In the genomic region with DNA sequence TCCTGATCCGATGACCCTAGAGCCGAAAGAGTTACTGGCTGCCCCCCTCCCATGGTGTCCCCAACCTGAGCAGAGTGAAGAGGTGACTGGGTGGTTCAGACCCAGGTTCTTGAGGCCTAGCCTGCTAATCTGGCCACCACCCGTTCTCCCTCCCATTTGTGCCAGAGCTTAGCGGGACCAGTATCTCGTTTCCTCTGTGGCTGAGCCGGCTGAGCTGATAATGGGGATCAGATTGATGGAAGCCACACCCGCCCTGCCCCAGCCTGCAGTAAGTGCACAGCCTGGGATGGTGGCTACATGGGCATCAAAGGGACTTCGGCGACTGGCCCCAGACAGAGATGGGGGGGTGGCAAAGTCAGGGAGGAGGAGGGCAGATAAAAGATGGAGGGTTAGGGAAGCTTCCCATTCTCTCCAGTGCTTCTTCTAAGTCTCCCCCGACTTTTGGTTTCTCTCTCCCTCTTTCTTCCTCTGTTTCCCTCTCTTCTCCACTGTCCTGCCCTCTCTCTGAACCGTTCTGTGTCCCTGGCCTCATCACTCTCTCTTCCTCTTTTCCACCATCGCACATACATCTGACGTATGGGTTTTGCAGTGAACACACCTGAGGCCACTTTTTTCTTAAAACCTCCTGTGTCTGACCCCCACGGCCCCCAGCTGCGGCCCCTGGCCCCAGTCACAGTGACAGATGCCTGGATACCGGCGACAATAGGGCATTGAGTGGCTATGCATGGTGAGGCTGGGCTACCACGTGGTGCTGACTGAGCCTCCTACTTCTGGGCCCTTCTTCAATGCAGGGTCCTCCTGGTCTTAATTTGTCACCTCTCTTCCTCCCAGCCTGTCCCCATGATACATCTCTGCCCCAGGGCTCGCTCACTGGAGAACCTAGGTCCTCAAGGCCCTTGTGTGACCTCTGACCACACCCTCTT, we compare ENCODE assay signal across 2 cellular contexts.
TF ChIP-seq lines count a peak whose summit lies in the region.

No MANE protein-coding gene starts in this region.

TF ChIP-seq in GM23338, 12 proteins besides CTCF, POLR2A, EP300 and RAD21 (continues in another document):
- TF ChIP-seq EZH2 (IDR thresholded peaks at IDR 0.05; ENCODE audit: low read depth, unreplicated experiment): no peak
- TF ChIP-seq ZNF114 (CRISPR knock-in tag; IDR thresholded peaks at IDR 0.05): no peak
- no peak for TF ChIP-seq JUNB (IDR thresholded peaks at IDR 0.05; ENCODE audit: unreplicated experiment)
- TF ChIP-seq NANOG (IDR thresholded peaks at IDR 0.05; ENCODE audit: borderline replicate concordance): no peak
- no peak for TF ChIP-seq POLR2AphosphoS5 (IDR thresholded peaks at IDR 0.05; ENCODE audit: low read depth)
- TF ChIP-seq ZNF331 (CRISPR knock-in tag; IDR thresholded peaks at IDR 0.05; ENCODE audit: low read depth): no peak
- TF ChIP-seq EZH2phosphoT487 (IDR thresholded peaks at IDR 0.05; ENCODE audit: unreplicated experiment): no peak
- TF ChIP-seq, protein P1, sequence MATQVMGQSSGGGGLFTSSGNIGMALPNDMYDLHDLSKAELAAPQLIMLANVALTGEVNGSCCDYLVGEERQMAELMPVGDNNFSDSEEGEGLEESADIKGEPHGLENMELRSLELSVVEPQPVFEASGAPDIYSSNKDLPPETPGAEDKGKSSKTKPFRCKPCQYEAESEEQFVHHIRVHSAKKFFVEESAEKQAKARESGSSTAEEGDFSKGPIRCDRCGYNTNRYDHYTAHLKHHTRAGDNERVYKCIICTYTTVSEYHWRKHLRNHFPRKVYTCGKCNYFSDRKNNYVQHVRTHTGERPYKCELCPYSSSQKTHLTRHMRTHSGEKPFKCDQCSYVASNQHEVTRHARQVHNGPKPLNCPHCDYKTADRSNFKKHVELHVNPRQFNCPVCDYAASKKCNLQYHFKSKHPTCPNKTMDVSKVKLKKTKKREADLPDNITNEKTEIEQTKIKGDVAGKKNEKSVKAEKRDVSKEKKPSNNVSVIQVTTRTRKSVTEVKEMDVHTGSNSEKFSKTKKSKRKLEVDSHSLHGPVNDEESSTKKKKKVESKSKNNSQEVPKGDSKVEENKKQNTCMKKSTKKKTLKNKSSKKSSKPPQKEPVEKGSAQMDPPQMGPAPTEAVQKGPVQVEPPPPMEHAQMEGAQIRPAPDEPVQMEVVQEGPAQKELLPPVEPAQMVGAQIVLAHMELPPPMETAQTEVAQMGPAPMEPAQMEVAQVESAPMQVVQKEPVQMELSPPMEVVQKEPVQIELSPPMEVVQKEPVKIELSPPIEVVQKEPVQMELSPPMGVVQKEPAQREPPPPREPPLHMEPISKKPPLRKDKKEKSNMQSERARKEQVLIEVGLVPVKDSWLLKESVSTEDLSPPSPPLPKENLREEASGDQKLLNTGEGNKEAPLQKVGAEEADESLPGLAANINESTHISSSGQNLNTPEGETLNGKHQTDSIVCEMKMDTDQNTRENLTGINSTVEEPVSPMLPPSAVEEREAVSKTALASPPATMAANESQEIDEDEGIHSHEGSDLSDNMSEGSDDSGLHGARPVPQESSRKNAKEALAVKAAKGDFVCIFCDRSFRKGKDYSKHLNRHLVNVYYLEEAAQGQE (IDR thresholded peaks at IDR 0.05; ENCODE audit: unreplicated experiment): no peak
- TF ChIP-seq, protein P2, sequence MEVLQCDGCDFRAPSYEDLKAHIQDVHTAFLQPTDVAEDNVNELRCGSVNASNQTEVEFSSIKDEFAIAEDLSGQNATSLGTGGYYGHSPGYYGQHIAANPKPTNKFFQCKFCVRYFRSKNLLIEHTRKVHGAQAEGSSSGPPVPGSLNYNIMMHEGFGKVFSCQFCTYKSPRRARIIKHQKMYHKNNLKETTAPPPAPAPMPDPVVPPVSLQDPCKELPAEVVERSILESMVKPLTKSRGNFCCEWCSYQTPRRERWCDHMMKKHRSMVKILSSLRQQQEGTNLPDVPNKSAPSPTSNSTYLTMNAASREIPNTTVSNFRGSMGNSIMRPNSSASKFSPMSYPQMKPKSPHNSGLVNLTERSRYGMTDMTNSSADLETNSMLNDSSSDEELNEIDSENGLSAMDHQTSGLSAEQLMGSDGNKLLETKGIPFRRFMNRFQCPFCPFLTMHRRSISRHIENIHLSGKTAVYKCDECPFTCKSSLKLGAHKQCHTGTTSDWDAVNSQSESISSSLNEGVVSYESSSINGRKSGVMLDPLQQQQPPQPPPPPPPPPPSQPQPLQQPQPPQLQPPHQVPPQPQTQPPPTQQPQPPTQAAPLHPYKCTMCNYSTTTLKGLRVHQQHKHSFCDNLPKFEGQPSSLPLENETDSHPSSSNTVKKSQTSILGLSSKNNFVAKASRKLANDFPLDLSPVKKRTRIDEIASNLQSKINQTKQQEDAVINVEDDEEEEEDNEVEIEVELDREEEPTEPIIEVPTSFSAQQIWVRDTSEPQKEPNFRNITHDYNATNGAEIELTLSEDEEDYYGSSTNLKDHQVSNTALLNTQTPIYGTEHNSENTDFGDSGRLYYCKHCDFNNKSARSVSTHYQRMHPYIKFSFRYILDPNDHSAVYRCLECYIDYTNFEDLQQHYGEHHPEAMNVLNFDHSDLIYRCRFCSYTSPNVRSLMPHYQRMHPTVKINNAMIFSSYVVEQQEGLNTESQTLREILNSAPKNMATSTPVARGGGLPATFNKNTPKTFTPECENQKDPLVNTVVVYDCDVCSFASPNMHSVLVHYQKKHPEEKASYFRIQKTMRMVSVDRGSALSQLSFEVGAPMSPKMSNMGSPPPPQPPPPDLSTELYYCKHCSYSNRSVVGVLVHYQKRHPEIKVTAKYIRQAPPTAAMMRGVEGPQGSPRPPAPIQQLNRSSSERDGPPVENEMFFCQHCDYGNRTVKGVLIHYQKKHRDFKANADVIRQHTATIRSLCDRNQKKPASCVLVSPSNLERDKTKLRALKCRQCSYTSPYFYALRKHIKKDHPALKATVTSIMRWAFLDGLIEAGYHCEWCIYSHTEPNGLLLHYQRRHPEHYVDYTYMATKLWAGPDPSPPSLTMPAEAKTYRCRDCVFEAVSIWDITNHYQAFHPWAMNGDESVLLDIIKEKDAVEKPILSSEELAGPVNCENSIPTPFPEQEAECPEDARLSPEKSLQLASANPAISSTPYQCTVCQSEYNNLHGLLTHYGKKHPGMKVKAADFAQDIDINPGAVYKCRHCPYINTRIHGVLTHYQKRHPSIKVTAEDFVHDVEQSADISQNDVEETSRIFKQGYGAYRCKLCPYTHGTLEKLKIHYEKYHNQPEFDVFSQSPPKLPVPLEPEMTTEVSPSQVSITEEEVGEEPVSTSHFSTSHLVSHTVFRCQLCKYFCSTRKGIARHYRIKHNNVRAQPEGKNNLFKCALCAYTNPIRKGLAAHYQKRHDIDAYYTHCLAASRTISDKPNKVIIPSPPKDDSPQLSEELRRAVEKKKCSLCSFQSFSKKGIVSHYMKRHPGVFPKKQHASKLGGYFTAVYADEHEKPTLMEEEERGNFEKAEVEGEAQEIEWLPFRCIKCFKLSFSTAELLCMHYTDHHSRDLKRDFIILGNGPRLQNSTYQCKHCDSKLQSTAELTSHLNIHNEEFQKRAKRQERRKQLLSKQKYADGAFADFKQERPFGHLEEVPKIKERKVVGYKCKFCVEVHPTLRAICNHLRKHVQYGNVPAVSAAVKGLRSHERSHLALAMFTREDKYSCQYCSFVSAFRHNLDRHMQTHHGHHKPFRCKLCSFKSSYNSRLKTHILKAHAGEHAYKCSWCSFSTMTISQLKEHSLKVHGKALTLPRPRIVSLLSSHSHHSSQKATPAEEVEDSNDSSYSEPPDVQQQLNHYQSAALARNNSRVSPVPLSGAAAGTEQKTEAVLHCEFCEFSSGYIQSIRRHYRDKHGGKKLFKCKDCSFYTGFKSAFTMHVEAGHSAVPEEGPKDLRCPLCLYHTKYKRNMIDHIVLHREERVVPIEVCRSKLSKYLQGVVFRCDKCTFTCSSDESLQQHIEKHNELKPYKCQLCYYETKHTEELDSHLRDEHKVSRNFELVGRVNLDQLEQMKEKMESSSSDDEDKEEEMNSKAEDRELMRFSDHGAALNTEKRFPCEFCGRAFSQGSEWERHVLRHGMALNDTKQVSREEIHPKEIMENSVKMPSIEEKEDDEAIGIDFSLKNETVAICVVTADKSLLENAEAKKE (CRISPR knock-in tag; IDR thresholded peaks at IDR 0.05): no peak
- no peak for TF ChIP-seq CREB1 (CRISPR knock-in tag; IDR thresholded peaks at IDR 0.05; ENCODE audit: low read depth)

TF ChIP-seq in H1, 55 proteins besides CTCF, POLR2A, EP300 and RAD21:
- TF ChIP-seq, protein P3, sequence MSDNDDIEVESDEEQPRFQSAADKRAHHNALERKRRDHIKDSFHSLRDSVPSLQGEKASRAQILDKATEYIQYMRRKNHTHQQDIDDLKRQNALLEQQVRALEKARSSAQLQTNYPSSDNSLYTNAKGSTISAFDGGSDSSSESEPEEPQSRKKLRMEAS (IDR thresholded peaks at IDR 0.05): no peak
- TF ChIP-seq SIX5 (IDR thresholded peaks at IDR 0.05; ENCODE audit: low read depth, low read length): no peak
